11 cellular contexts compared by ENCODE assay signal in the genomic region with DNA sequence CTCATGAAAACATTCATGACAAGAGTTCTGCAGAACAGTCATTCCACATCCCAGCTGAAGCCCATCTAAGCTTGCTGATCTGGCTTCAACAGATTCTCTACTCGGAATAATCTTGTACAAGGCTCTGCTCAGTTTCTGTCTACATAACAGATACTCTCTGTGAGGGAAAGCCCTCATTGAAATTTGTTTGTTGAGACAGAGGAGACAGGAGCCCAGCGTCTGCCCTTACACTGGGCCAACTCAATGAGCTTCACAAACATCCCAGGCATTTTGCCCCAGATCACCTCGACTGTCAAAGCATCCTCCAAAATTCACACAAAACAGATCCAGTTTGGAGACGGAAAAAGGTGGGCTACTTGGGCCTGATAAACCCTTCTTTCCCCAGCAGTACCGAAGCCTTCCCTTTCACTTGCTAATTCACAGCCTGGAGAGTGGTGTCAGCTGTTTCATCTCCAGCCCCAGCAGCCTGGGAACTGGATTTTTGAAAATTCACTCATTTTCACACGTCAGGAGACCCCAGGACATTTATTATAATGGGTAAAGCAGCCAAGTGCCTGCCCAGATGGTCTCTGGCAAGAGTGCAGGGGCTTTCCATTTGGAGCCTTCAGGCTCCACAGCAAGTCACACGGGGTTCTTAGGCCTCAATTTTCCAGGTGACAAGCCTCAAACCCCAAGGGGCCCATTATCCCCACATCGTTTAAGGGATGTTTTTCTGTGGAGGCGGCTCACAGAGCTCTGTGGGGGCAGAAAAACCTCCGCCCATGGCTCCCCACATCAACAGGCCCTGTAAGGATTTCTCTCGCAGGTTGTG.
DNase-seq lines count a peak whose midpoint lies in the region; ATAC-seq lines count a peak whose summit lies in the region.
"Had no signal": no experiment of that assay in that cellular context is flagged by ENCODE, and none has a peak within 500 bp of the region (broad histone marks: within the 10 kb centered on the region; RNA-seq: fewer than 3 reads in every experiment).

No MANE protein-coding gene starts in this region.

- intact Hi-C loops in head of caudate nucleus (cut with DNase I) = loop anchor here (5.0 to 10.0 kb wide), 2 partner anchors 58 to 195 kb away; a partner anchor contains a TSS

- peaks cover 68 to 91% of the 10 kb centered on the region in 2 donors for H3K4me1 Mint-ChIP-seq in stimulated activated naive B cell treated with anti-CD40 and anti-IgM and Interleukin-4, amounts not matched to agents 10 μg/mL and 1 μg/mL and 100 μg/mL, for 72 hours

- H3K4me3 Mint-ChIP-seq in stimulated activated naive B cell treated with anti-CD40 and anti-IgM and Interleukin-4, amounts not matched to agents 10 μg/mL and 1 μg/mL and 100 μg/mL, for 72 hours = peak overlapping the region in 1 of 2 donors; percentile 19
- H3K4me3 Mint-ChIP-seq: activated naive CD8-positive, alpha-beta T cell treated with anti-CD3 and anti-CD28 coated beads, Interleukin-2, amount 10 ng/mL, durations not matched to agents 7 days and 5 days had no signal

- DNase-seq in activated effector memory CD4-positive, alpha-beta T cell treated with anti-CD3 and anti-CD28 coated beads, Interleukin-2, amount 50 U/mL, for 16 hours = peak; percentile 54
- no peak for DNase-seq in activated effector memory CD4-positive, alpha-beta T cell treated with Interleukin-2 at 50 U/mL for 16 hours
- peak; percentile 85 for DNase-seq in NCI-H2171 (lab: John Stamatoyannopoulos, UW)
- peak; percentile 34 for DNase-seq in cerebellar cortex (ENCODE audit: low spot score)
- no peak for DNase-seq in stimulated activated naive B cell treated with anti-CD40 and anti-IgM and Interleukin-4, amounts not matched to agents 10 μg/mL and 1 μg/mL and 100 μg/mL, for 72 hours
- DNase-seq in SHP77 treated with DMSO at 0.1 percent for 48 hours (lab: John Stamatoyannopoulos, UW) = no peak
- no peak for DNase-seq in head of caudate nucleus
- DNase-seq in NCI-H526 (lab: John Stamatoyannopoulos, UW) = no peak
- DNase-seq: activated CD4-positive, alpha-beta T cell treated with anti-CD3 and anti-CD28 coated beads for 48 hours; mucosa of descending colon had no signal

- no peak for ATAC-seq in stimulated activated naive B cell treated with anti-CD40 and anti-IgM and Interleukin-4, amounts not matched to agents 10 μg/mL and 1 μg/mL and 100 μg/mL, for 72 hours (replicated peaks)

- no peaks in the 10 kb centered on the region for H3K27me3 Mint-ChIP-seq in stimulated activated naive B cell treated with anti-CD40 and anti-IgM and Interleukin-4, amounts not matched to agents 10 μg/mL and 1 μg/mL and 100 μg/mL, for 72 hours
- H3K27me3 Mint-ChIP-seq: activated naive CD8-positive, alpha-beta T cell treated with anti-CD3 and anti-CD28 coated beads, Interleukin-2, amount 10 ng/mL, durations not matched to agents 7 days and 5 days had no signal

- H3K36me3 Mint-ChIP-seq in stimulated activated naive B cell treated with anti-CD40 and anti-IgM and Interleukin-4, amounts not matched to agents 10 μg/mL and 1 μg/mL and 100 μg/mL, for 72 hours = peaks cover 23 to 53% of the 10 kb centered on the region in 2 donors

- H3K27ac Mint-ChIP-seq in stimulated activated naive B cell treated with anti-CD40 and anti-IgM and Interleukin-4, amounts not matched to agents 10 μg/mL and 1 μg/mL and 100 μg/mL, for 72 hours = peak overlapping the region; percentile 83
- H3K27ac Mint-ChIP-seq: activated naive CD8-positive, alpha-beta T cell treated with anti-CD3 and anti-CD28 coated beads, Interleukin-2, amount 10 ng/mL, durations not matched to agents 7 days and 5 days had no signal

- H3K9me3 Mint-ChIP-seq in stimulated activated naive B cell treated with anti-CD40 and anti-IgM and Interleukin-4, amounts not matched to agents 10 μg/mL and 1 μg/mL and 100 μg/mL, for 72 hours = no peaks in the 10 kb centered on the region
- H3K9me3 Mint-ChIP-seq: activated naive CD8-positive, alpha-beta T cell treated with anti-CD3 and anti-CD28 coated beads, Interleukin-2, amount 10 ng/mL, durations not matched to agents 7 days and 5 days had no signal

Comparison
In these comparisons a context has a peak if more than half of its experiments do, and no peak if none do; other contexts are left out.
1. DNase-seq: peak in activated effector memory CD4-positive, alpha-beta T cell treated with anti-CD3 and anti-CD28 coated beads, Interleukin-2, amount 50 U/mL, for 16 hours (single experiment), NCI-H2171 (single experiment) and cerebellar cortex (single experiment); none in activated effector memory CD4-positive, alpha-beta T cell treated with Interleukin-2 at 50 U/mL for 16 hours (single experiment), stimulated activated naive B cell treated with anti-CD40 and anti-IgM and Interleukin-4, amounts not matched to agents 10 μg/mL and 1 μg/mL and 100 μg/mL, for 72 hours (single experiment), SHP77 treated with DMSO at 0.1 percent for 48 hours (single experiment), head of caudate nucleus (0 of 42) and NCI-H526 (0 of 2).